8 cellular contexts compared by ENCODE assay signal in genomic region chr6:36682328-36683144, GRCh38. TPM values are rescaled to one million over a fixed set of nuclear protein-coding genes. Genes with fewer than 3 reads are reported as not detected.
DNase-seq lines count a peak whose midpoint lies in the region; ATAC-seq and TF ChIP-seq lines count a peak whose summit lies in the region.
"Had no signal": no experiment of that assay in that cellular context is flagged by ENCODE, and none has a peak within 500 bp of the region (broad histone marks: within the 10 kb centered on the region; RNA-seq: fewer than 3 reads in every experiment).

No MANE protein-coding gene starts in this region.

- no peaks in the 10 kb centered on the region for H3K27me3 ChIP-seq in breast epithelium
- H3K27me3 ChIP-seq in muscle layer of colon (ENCODE audit: control insufficient read depth in 1 of 2, insufficient read depth in 2 of 2, low read length in 2 of 2), result no peaks in the 10 kb centered on the region
- no peaks in the 10 kb centered on the region for H3K27me3 ChIP-seq in upper lobe of left lung

- WGBS in upper lobe of left lung, 2 donors, result 42 to 52% methylated on average over 7 to 10 of the region's 11 CpGs

- TF ChIP-seq CTCF in breast epithelium (IDR thresholded peaks at IDR 0.05) (no peak), upper lobe of left lung (IDR thresholded peaks at IDR 0.05) (no peak)

- H3K36me3 ChIP-seq in breast epithelium, result peaks cover 7% of the 10 kb centered on the region
- peaks cover 36% of the 10 kb centered on the region for H3K36me3 ChIP-seq in muscle layer of colon (ENCODE audit: insufficient read depth, low read length)
- peaks cover 19 to 53% (median 38%) of the 10 kb centered on the region in 4 donors for H3K36me3 ChIP-seq in upper lobe of left lung
- H3K36me3 ChIP-seq: cardiac muscle cell had no signal

- ATAC-seq in T-helper 17 cell (peak; percentile 68), upper lobe of left lung (ENCODE audit: low FRiP score in 2 of 2) (no peak)

- peaks cover 11 to 17% of the 10 kb centered on the region in 2 donors for H3K4me1 ChIP-seq in breast epithelium
- peaks cover 26% of the 10 kb centered on the region for H3K4me1 ChIP-seq in muscle layer of colon (ENCODE audit: insufficient read depth, low read length)
- peaks cover 44 to 55% (median 48%) of the 10 kb centered on the region in 4 donors for H3K4me1 ChIP-seq in upper lobe of left lung

- H3K9me3 ChIP-seq in T-helper 17 cell (ENCODE audit: control insufficient read depth, low read length, poor library complexity, severe bottlenecking) (no peaks in the 10 kb centered on the region), breast epithelium (no peaks in the 10 kb centered on the region), muscle layer of colon (ENCODE audit: low read length) (no peaks in the 10 kb centered on the region), upper lobe of left lung (no peaks in the 10 kb centered on the region)

- no peaks in the 10 kb centered on the region for H3K27me3 Mint-ChIP-seq in T-helper 17 cell

- H3K27ac Mint-ChIP-seq in T-helper 17 cell, result peak overlapping the region; percentile 98

- no peak for TF ChIP-seq EP300 in upper lobe of left lung (IDR thresholded peaks at IDR 0.05)

- H3K36me3 Mint-ChIP-seq in T-helper 17 cell (ENCODE audit: low read depth), result no peaks in the 10 kb centered on the region

- DNase-seq in NAMALWA (ENCODE audit: low spot score), result peak; percentile 91
- peak; percentile 76 to 90 (median 76) for DNase-seq in T-helper 17 cell
- peak; percentile 80 to 87 for DNase-seq in breast epithelium (ENCODE audit: low spot score in 2 of 2)
- DNase-seq in upper lobe of left lung, result peak; percentile 74 to 81
- DNase-seq in dedifferentiated amniotic fluid mesenchymal stem cell (ENCODE audit: extremely low spot score), result no peak

- peak; percentile 46 for TF ChIP-seq POLR2A in GM19193 (IDR thresholded peaks at IDR 0.05; ENCODE audit: extremely low read depth, insufficient read depth, insufficient read length)
- TF ChIP-seq POLR2A in breast epithelium (IDR thresholded peaks at IDR 0.05), result no peak
- peak in 1 of 4 donors; percentile 17 for TF ChIP-seq POLR2A in upper lobe of left lung (IDR thresholded peaks at IDR 0.05)

- H3K27ac ChIP-seq in breast epithelium, result peak overlapping the region; percentile 82
- peak overlapping the region; percentile 57 for H3K27ac ChIP-seq in muscle layer of colon (ENCODE audit: low read depth, low read length)
- peak overlapping the region in 2 of 4 donors; percentile 31 to 58 for H3K27ac ChIP-seq in upper lobe of left lung
- H3K27ac ChIP-seq: cardiac muscle cell had no signal

- H3K4me3 Mint-ChIP-seq in T-helper 17 cell, result peak overlapping the region; percentile 68

- no peak overlapping the region for H3K9ac ChIP-seq in muscle layer of colon (ENCODE audit: low read length)

- intact Hi-C loops in breast epithelium (cut with DNase I; ENCODE audit: low total_unique reads), result loop anchor here (5.0 kb wide), 1 partner anchor 60 kb away; no protein-coding TSS in a partner anchor

- peaks cover 27% of the 10 kb centered on the region for H3K4me1 Mint-ChIP-seq in T-helper 17 cell

- H3K4me3 ChIP-seq in breast epithelium, result peak overlapping the region in 2 of 3 donors; percentile 13 to 49
- H3K4me3 ChIP-seq in muscle layer of colon (ENCODE audit: low read depth in 1 of 2, low read length in 2 of 2), result peak overlapping the region in 1 of 2 donors; percentile 11
- H3K4me3 ChIP-seq in upper lobe of left lung, result peak overlapping the region in 1 of 4 donors; percentile 8
- H3K4me3 ChIP-seq: cardiac muscle cell had no signal

RNA-seq across cellular contexts. Expression of gene CDKN1A, which starts 4.0 kb away (rescaled TPM):
- total RNA-seq in T-helper 17 cell, result 100 to 1,000 TPM; 180 to 255 TPM
- total RNA-seq in breast epithelium, result 100 to 1,000 TPM; 125 to 144 (median 143) TPM
- total RNA-seq in upper lobe of left lung, result 100 to 1,000 TPM in 4 of 6 donors, 10 to 100 TPM in 2; 61.8 to 186 (median 127) TPM

RNA-seq across cellular contexts. Expression of gene RAB44, which starts 15.1 kb away (rescaled TPM):
- total RNA-seq in T-helper 17 cell, result under 1 TPM; 0.21 to 0.77 TPM
- 1 to 10 TPM in 1 of 3 donors, under 1 TPM in 2; under 0.01 to 1.9 (median 0.29) TPM for total RNA-seq in breast epithelium
- total RNA-seq in upper lobe of left lung, result 1 to 10 TPM in 3 of 6 donors, under 1 TPM in 3; 0.20 to 3.1 (median 1.2) TPM
- total RNA-seq: cardiac muscle cell had no signal
